ENCODE assay signal across 27 cellular contexts in the genomic region with DNA sequence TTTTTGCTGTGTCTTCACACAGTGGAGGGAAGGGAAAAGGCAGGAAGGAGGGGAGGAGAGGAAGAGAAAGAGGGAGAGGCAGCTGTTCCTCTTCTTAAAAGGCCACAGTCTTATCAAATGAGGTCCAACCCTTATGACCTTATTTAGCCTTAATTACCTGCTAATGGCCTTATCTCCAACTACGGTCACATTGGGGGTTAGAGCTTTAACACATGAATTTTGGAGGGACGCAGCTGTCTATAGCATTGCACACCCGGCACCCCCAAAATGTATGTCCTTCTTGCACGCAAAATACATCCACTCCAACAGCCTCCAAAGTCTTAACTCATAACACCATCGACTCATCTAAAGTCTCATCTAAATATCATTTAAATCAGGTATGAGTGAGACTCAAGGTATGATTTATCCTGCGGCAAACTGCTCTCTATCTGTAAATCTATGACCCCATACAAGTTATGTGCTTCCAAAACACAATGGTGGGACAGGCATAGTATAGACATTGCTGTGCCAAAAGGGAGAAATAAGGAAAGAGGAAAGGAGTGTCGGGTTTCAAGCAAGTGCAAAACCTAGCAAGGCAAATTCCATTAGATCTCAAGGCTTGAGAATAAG.
"Had no signal": no experiment of that assay in that cellular context is flagged by ENCODE, and none has a peak within 500 bp of the region (broad histone marks: within the 10 kb centered on the region; RNA-seq: fewer than 3 reads in every experiment).

No MANE protein-coding gene starts in this region.

- H3K9me3 Mint-ChIP-seq: natural killer cell treated with Interleukin-12 subunit alpha and Interleukin-12 subunit beta and Interleukin-15 and Interleukin-18, amount 100 ng/mL, for 72 hours had no signal

- H3K9ac ChIP-seq: neural progenitor cell, parathyroid adenoma had no signal

- H3K4me1 Mint-ChIP-seq: naive thymus-derived CD4-positive, alpha-beta T cell; stimulated activated naive B cell treated with anti-CD40 and anti-IgM and Interleukin-4, amounts not matched to agents 10 μg/mL and 1 μg/mL and 100 μg/mL, for 72 hours had no signal

- H3K4me2 ChIP-seq: hepatocyte, neural progenitor cell, smooth muscle cell had no signal

- DNase-seq: heart right ventricle; islet precursor cell; left ventricle myocardium inferior; midbrain; mucosa of descending colon; naive thymus-derived CD4-positive, alpha-beta T cell; occipital lobe; right lobe of liver; stimulated activated CD4-positive, alpha-beta T cell treated with anti-CD3 and anti-CD28 coated beads, Interleukin-1b, Interleukin-23, amount 100 ng/mL, for 48 hours; stimulated activated CD4-positive, alpha-beta T cell treated with anti-CD3 and anti-CD28 coated beads, Interleukin-4, amount 100 ng/mL, for 1 hour; stimulated activated naive B cell treated with anti-CD40 and anti-IgM and Interleukin-4, amounts not matched to agents 10 μg/mL and 1 μg/mL and 100 μg/mL, for 72 hours; stimulated activated naive CD8-positive, alpha-beta T cell treated with anti-CD3 and anti-CD28 coated beads, Interleukin-15, Interleukin-2, amounts not matched to agents 100 U/mL and 50 U/mL, for 24 hours; stomach; testis; thyroid gland; transverse colon; upper lobe of right lung; uterus had no signal

- H3K36me3 Mint-ChIP-seq: naive thymus-derived CD4-positive, alpha-beta T cell; natural killer cell treated with Interleukin-12 subunit alpha and Interleukin-12 subunit beta and Interleukin-15 and Interleukin-18, amount 100 ng/mL, for 72 hours; neural progenitor cell; stimulated activated naive B cell treated with anti-CD40 and anti-IgM and Interleukin-4, amounts not matched to agents 10 μg/mL and 1 μg/mL and 100 μg/mL, for 72 hours had no signal

- H3K4me3 ChIP-seq: heart right ventricle, hepatocyte, left ventricle myocardium inferior, lung, mucosa of descending colon, neural progenitor cell, right atrium auricular region, right lobe of liver, smooth muscle cell, stomach, testis, thyroid gland, transverse colon, upper lobe of right lung, uterus had no signal

- H3K27ac ChIP-seq: heart right ventricle, hepatocyte, left ventricle myocardium inferior, neural progenitor cell, neutrophil, parathyroid adenoma, right atrium auricular region, right lobe of liver, stomach, testis, thyroid gland, transverse colon, upper lobe of right lung, uterus had no signal

- H3K79me2 ChIP-seq: hepatocyte, parathyroid adenoma had no signal

- H3K27ac Mint-ChIP-seq: naive thymus-derived CD4-positive, alpha-beta T cell; natural killer cell treated with Interleukin-12 subunit alpha and Interleukin-12 subunit beta and Interleukin-15 and Interleukin-18, amount 100 ng/mL, for 72 hours; neural progenitor cell; progenitor cell of endocrine pancreas; stimulated activated naive B cell treated with anti-CD40 and anti-IgM and Interleukin-4, amounts not matched to agents 10 μg/mL and 1 μg/mL and 100 μg/mL, for 72 hours had no signal

- H3K4me3 Mint-ChIP-seq: naive thymus-derived CD4-positive, alpha-beta T cell; natural killer cell treated with Interleukin-12 subunit alpha and Interleukin-12 subunit beta and Interleukin-15 and Interleukin-18, amount 100 ng/mL, for 72 hours; neural progenitor cell; stimulated activated naive B cell treated with anti-CD40 and anti-IgM and Interleukin-4, amounts not matched to agents 10 μg/mL and 1 μg/mL and 100 μg/mL, for 72 hours had no signal

- H3K27me3 ChIP-seq: right atrium auricular region, right lobe of liver, testis, thyroid gland, uterus had no signal

- H3K36me3 ChIP-seq: heart right ventricle, left ventricle myocardium inferior, neural progenitor cell, neutrophil, right atrium auricular region, right lobe of liver, stomach, thyroid gland, transverse colon, upper lobe of right lung, uterus had no signal

- H3K4me1 ChIP-seq: heart right ventricle, left ventricle myocardium inferior, parathyroid adenoma, right atrium auricular region, right lobe of liver, stomach, testis, thyroid gland, transverse colon, upper lobe of right lung, uterus had no signal
